ENCODE assay signal across 8 cellular contexts in genomic region chr1:108691128-108691885, GRCh38. TPM values are rescaled to one million over a fixed set of nuclear protein-coding genes. Genes with fewer than 3 reads are reported as not detected.
DNase-seq lines count a peak whose midpoint lies in the region; ATAC-seq and TF ChIP-seq lines count a peak whose summit lies in the region.

No MANE protein-coding gene starts in this region.

- peaks cover 30% of the 10 kb centered on the region for H3K4me1 ChIP-seq in psoas muscle

- no peak for TF ChIP-seq CTCF in AG04450 (IDR thresholded peaks at IDR 0.05; ENCODE audit: low read depth, low read length)
- no peak for TF ChIP-seq CTCF in fibroblast of villous mesenchyme (IDR thresholded peaks at IDR 0.05; ENCODE audit: insufficient read depth, low read depth, low read length)
- no peak for TF ChIP-seq CTCF in psoas muscle (IDR thresholded peaks at IDR 0.05)
- no peak for TF ChIP-seq CTCF in GM10248 (IDR thresholded peaks at IDR 0.05; ENCODE audit: control extremely low read depth, extremely low read depth, low read depth, missing control alignments)

- no peaks in the 10 kb centered on the region for H3K9me3 ChIP-seq in AG04450 (ENCODE audit: control insufficient read depth, insufficient read depth, low read length)
- H3K9me3 ChIP-seq in psoas muscle, result no peaks in the 10 kb centered on the region

- H3K27ac ChIP-seq in AG04450 (ENCODE audit: low read depth, low read length) (peak overlapping the region; percentile 97), psoas muscle (peak overlapping the region; percentile 99)

- no peak for DNase-seq in AG04450 (ENCODE audit: low read depth, low spot score)
- peak; percentile 28 for DNase-seq in fibroblast of villous mesenchyme (ENCODE audit: low read depth)
- DNase-seq in psoas muscle, result no peak
- DNase-seq in NCI-H526 treated with DMSO at 0.1 percent for 48 hours (lab: John Stamatoyannopoulos, UW), result no peak
- DNase-seq in GM10248 (ENCODE audit: extremely low spot score), result no peak

- WGBS in psoas muscle, 3 donors, result 23 to 26% (median 25%) methylated on average over 11 of the region's 11 CpGs

- peaks cover 0 to 12% of the 10 kb centered on the region in 2 donors for H3K36me3 ChIP-seq in psoas muscle (ENCODE audit: insufficient read depth in 1 of 2, low read depth in 1 of 2)

- H3K4me3 ChIP-seq in AG04450 (ENCODE audit: low read depth, low read length) (peak overlapping the region; percentile 89), fibroblast of villous mesenchyme (ENCODE audit: low read depth, low read length) (peak overlapping the region; percentile 99), psoas muscle (peak overlapping the region; percentile 85)

- H3K27me3 ChIP-seq in AG04450 (ENCODE audit: control insufficient read depth, insufficient read depth, low read length) (no peaks in the 10 kb centered on the region), psoas muscle (ENCODE audit: insufficient read depth in 3 of 3, low read length in 2 of 3) (no peaks in the 10 kb centered on the region)

- intact Hi-C loops in psoas muscle (cut with DNase I), result loop anchor here in 1 of 2 donors (5.0 kb wide), 1 partner anchor 56 kb away; the partner anchor contains the start of gene STXBP3

- POLR2A ChIA-PET in AG04450 (lab: Yijun Ruan, JAX), result interaction anchor here (0.9 to 2.0 kb wide), 13 partner anchors 10 to 409 kb away, joined by 3 to 13 read pairs (median 4); partner anchors contain the start of genes EEIG2 and STXBP3
- POLR2A ChIA-PET in GM10248 (lab: Yijun Ruan, JAX), result interaction anchor here (0.6 to 1.1 kb wide), 3 partner anchors 9 to 126 kb away, joined by 3 to 5 read pairs (median 3); partner anchors contain the start of gene HENMT1

- CTCF ChIA-PET in AG04450 (lab: Charles Lee) (interaction anchor here (0.8 to 2.1 kb wide), 6 partner anchors 8 to 909 kb away, joined by 3 to 9 read pairs (median 4); no protein-coding TSS in a partner anchor), GM10248 (lab: Yijun Ruan, JAX) (interaction anchor here (1.0 to 3.2 kb wide), 8 partner anchors 10 to 179 kb away, joined by 3 to 15 read pairs (median 6); partner anchors contain the start of gene EEIG2)

- ATAC-seq in GM21528 (IDR thresholded peaks at IDR 0.05; ENCODE audit: low FRiP score, unreplicated experiment), result peak; percentile 1
- ATAC-seq in SK-N-SH treated with all-trans-retinoic acid at 6 μM for 48 hours, result peak; percentile 18
- ATAC-seq in psoas muscle, result peak in 2 of 4 donors; percentile 5 to 6
- ATAC-seq in HG03571 (IDR thresholded peaks at IDR 0.05; ENCODE audit: unreplicated experiment), result no peak

TF ChIP-seq in SK-N-SH treated with all-trans-retinoic acid at 6 μM for 48 hours, 23 proteins besides CTCF, POLR2A, EP300 and RAD21:
- TF ChIP-seq CREB5 (CRISPR knock-in tag; IDR thresholded peaks at IDR 0.05; ENCODE audit: low read depth) (no peak), RARB (CRISPR knock-in tag; IDR thresholded peaks at IDR 0.05) (no peak), PATZ1 (CRISPR knock-in tag; IDR thresholded peaks at IDR 0.05; ENCODE audit: borderline replicate concordance) (no peak), PPARA (CRISPR knock-in tag; IDR thresholded peaks at IDR 0.05; ENCODE audit: borderline replicate concordance) (no peak), ESRRG (CRISPR knock-in tag; IDR thresholded peaks at IDR 0.05) (no peak), ZFP30 (CRISPR knock-in tag; IDR thresholded peaks at IDR 0.05) (no peak), CSDC2 (CRISPR knock-in tag; IDR thresholded peaks at IDR 0.05) (no peak), SNAI2 (CRISPR knock-in tag; IDR thresholded peaks at IDR 0.05) (no peak)

RNA-seq across cellular contexts. Expression of gene PRPF38B, which starts 0.8 kb away (rescaled TPM):
- polyA plus RNA-seq in AG04450 (2011; rRNA removed), result 23.4 and 35.6 TPM in 2 replicates
- polyA minus RNA-seq in AG04450 (2011; rRNA and poly(A)+ RNA removed), result 11.6 and 15.9 TPM in 2 replicates
- 17.1 and 21.6 TPM in 2 replicates for total RNA-seq in fibroblast of villous mesenchyme
- total RNA-seq in psoas muscle, result 10 to 100 TPM; 13.3 to 19.6 (median 16.5) TPM
- polyA plus RNA-seq in psoas muscle, result 10 to 100 TPM; 14.2 to 28.9 (median 19.2) TPM

RNA-seq across cellular contexts. Expression of gene FNDC7, which starts 21.4 kb away (rescaled TPM):
- polyA plus RNA-seq in AG04450 (2011; rRNA removed), result not detected in 2 replicates
- 0.41 TPM in 1 of 2 replicates, not detected in the other for polyA minus RNA-seq in AG04450 (2011; rRNA and poly(A)+ RNA removed)
- total RNA-seq in fibroblast of villous mesenchyme, result 0.43 TPM in 1 of 2 replicates, not detected in the other
- total RNA-seq in psoas muscle, result under 1 TPM in 1 of 4 donors, not detected in 3; 0.32 TPM
- polyA plus RNA-seq in psoas muscle, result under 1 TPM in 1 of 3 donors, not detected in 2; 0.09 TPM

RNA-seq across cellular contexts. Expression of gene HENMT1, which starts 30.4 kb away (rescaled TPM):
- 2.2 and 2.3 TPM in 2 replicates for polyA plus RNA-seq in AG04450 (2011; rRNA removed)
- polyA minus RNA-seq in AG04450 (2011; rRNA and poly(A)+ RNA removed), result 1.1 TPM in 2 replicates
- total RNA-seq in fibroblast of villous mesenchyme, result 5.2 and 6.0 TPM in 2 replicates
- total RNA-seq in psoas muscle, result 1 to 10 TPM; 1.4 to 1.8 (median 1.6) TPM
- polyA plus RNA-seq in psoas muscle, result 1 to 10 TPM; 1.2 to 4.1 (median 3.6) TPM

RNA-seq across cellular contexts. Expression of gene STXBP3, which starts 55.2 kb away (rescaled TPM):
- polyA plus RNA-seq in AG04450 (2011; rRNA removed) (25.5 and 44.0 TPM in 2 replicates), psoas muscle (10 to 100 TPM; 12.7 to 21.1 (median 16.5) TPM)
- 58.6 and 66.3 TPM in 2 replicates for polyA minus RNA-seq in AG04450 (2011; rRNA and poly(A)+ RNA removed)
- total RNA-seq in fibroblast of villous mesenchyme (39.9 and 79.5 TPM in 2 replicates), psoas muscle (10 to 100 TPM; 13.6 to 22.3 (median 17.7) TPM)
